In genomic region chr11:13720940-13721339, GRCh38 we compare ENCODE assay signal across 30 cellular contexts. TPM values are rescaled to one million over a fixed set of nuclear protein-coding genes. Genes with fewer than 3 reads are reported as not detected.
A peak's percentile ranks its signal among the peaks of the same experiment; 100 is the strongest.
DNase-seq lines count a peak whose midpoint lies in the region; ATAC-seq and TF ChIP-seq lines count a peak whose summit lies in the region.
"Had no signal": no experiment of that assay in that cellular context is flagged by ENCODE, and none has a peak within 500 bp of the region (broad histone marks: within the 10 kb centered on the region; RNA-seq: fewer than 3 reads in every experiment).

No MANE protein-coding gene starts in this region.

- CTCF ChIA-PET in activated naive CD4-positive, alpha-beta T cell treated with anti-CD3 and anti-CD28 coated beads for 36 hours (lab: Charles Lee) = no interaction called here

- H3K36me3 Mint-ChIP-seq in activated naive CD4-positive, alpha-beta T cell treated with anti-CD3 and anti-CD28 coated beads for 36 hours (ENCODE audit: low read depth) = peaks cover 38% of the 10 kb centered on the region
- peaks cover 82% of the 10 kb centered on the region for H3K36me3 Mint-ChIP-seq in activated T-helper 17 cell treated with anti-CD3 and anti-CD28 coated beads, Interleukin-2, amount 50 U/mL, for 72 hours (ENCODE audit: low read depth)

- DNase-seq in activated naive CD4-positive, alpha-beta T cell treated with anti-CD3 and anti-CD28 coated beads for 36 hours = no peak
- no peak for DNase-seq in activated naive CD4-positive, alpha-beta T cell treated with Interleukin-2 at 50 U/mL for 16 hours
- DNase-seq in foreskin keratinocyte = peak; percentile 8 to 21
- DNase-seq in activated CD4-positive, alpha-beta T cell treated with anti-CD3 and anti-CD28 coated beads, Interleukin-2, amount 50 U/mL, for 48 hours = no peak
- DNase-seq in activated CD4-positive, alpha-beta T cell treated with anti-CD3 and anti-CD28 coated beads for 48 hours = no peak
- DNase-seq: activated CD4-positive, alpha-beta T cell treated with anti-CD3 and anti-CD28 coated beads, Interleukin-2, amount 10 ng/mL, durations not matched to agents 24 days and 14 days; activated naive CD4-positive, alpha-beta T cell treated with anti-CD3 and anti-CD28 coated beads, Interleukin-2, amount 10 ng/mL, durations not matched to agents 7 days and 5 days; activated T-cell treated with anti-CD3 and anti-CD28 coated beads, Interleukin-2, amount 50 U/mL, for 48 hours; AML-193; brain microvascular endothelial cell; CD4-positive, alpha-beta T cell; DMS 273 treated with DMSO at 0.1 percent for 48 hours; H9; KBM-7; left ventricle myocardium superior; midbrain; naive thymus-derived CD4-positive, alpha-beta T cell; NCI-H1417 treated with DMSO at 0.1 percent for 48 hours; NCI-H2081; NCI-H345; NCI-H82; nucleus accumbens; stimulated activated naive CD8-positive, alpha-beta T cell treated with anti-CD3 and anti-CD28 coated beads, Interleukin-15, Interleukin-2, amounts not matched to agents 100 U/mL and 50 U/mL, for 24 hours; thyroid gland had no signal

- ATAC-seq in activated T-helper 17 cell treated with anti-CD3 and anti-CD28 coated beads, Interleukin-2, amount 50 U/mL, for 72 hours (replicated peaks) = no peak
- ATAC-seq in foreskin keratinocyte = peak; percentile 65
- no peak for ATAC-seq in GM19324 (IDR thresholded peaks at IDR 0.05; ENCODE audit: low FRiP score, unreplicated experiment)
- ATAC-seq: left ventricle myocardium superior; naive thymus-derived CD4-positive, alpha-beta T cell; stimulated activated naive CD8-positive, alpha-beta T cell treated with anti-CD3 and anti-CD28 coated beads, Interleukin-15, Interleukin-2, amounts not matched to agents 100 U/mL and 50 U/mL, for 24 hours had no signal

- H3K27me3 ChIP-seq in foreskin keratinocyte = no peaks in the 10 kb centered on the region
- H3K27me3 ChIP-seq: brain microvascular endothelial cell, thyroid gland had no signal

- TF ChIP-seq CTCF in foreskin keratinocyte (conservative IDR thresholded peaks at IDR 0.05) = no peak

- H3K4me1 Mint-ChIP-seq in activated naive CD4-positive, alpha-beta T cell treated with anti-CD3 and anti-CD28 coated beads for 36 hours (ENCODE audit: low read depth) = no peaks in the 10 kb centered on the region
- H3K4me1 Mint-ChIP-seq in activated T-helper 17 cell treated with anti-CD3 and anti-CD28 coated beads, Interleukin-2, amount 50 U/mL, for 72 hours = no peaks in the 10 kb centered on the region
- H3K4me1 Mint-ChIP-seq: activated naive CD4-positive, alpha-beta T cell treated with anti-CD3 and anti-CD28 coated beads, Interleukin-2, amount 10 ng/mL, durations not matched to agents 7 days and 5 days had no signal

- intact Hi-C loops in activated naive CD4-positive, alpha-beta T cell treated with anti-CD3 and anti-CD28 coated beads for 36 hours (cut with micrococcal nuclease) = no loop called here

- no peaks in the 10 kb centered on the region for H3K27me3 Mint-ChIP-seq in activated naive CD4-positive, alpha-beta T cell treated with anti-CD3 and anti-CD28 coated beads for 36 hours (ENCODE audit: low read depth)
- no peaks in the 10 kb centered on the region for H3K27me3 Mint-ChIP-seq in activated T-helper 17 cell treated with anti-CD3 and anti-CD28 coated beads, Interleukin-2, amount 50 U/mL, for 72 hours
- H3K27me3 Mint-ChIP-seq: activated CD4-positive, alpha-beta T cell treated with anti-CD3 and anti-CD28 coated beads, Interleukin-2, amount 10 ng/mL, durations not matched to agents 24 days and 14 days; activated naive CD4-positive, alpha-beta T cell treated with anti-CD3 and anti-CD28 coated beads, Interleukin-2, amount 10 ng/mL, durations not matched to agents 7 days and 5 days; CD4-positive, alpha-beta T cell; naive thymus-derived CD4-positive, alpha-beta T cell had no signal

- H3K4me1 ChIP-seq in foreskin keratinocyte = no peaks in the 10 kb centered on the region
- H3K4me1 ChIP-seq: thyroid gland had no signal

- H3K9me3 Mint-ChIP-seq in activated naive CD4-positive, alpha-beta T cell treated with anti-CD3 and anti-CD28 coated beads for 36 hours = no peaks in the 10 kb centered on the region
- no peaks in the 10 kb centered on the region for H3K9me3 Mint-ChIP-seq in activated T-helper 17 cell treated with anti-CD3 and anti-CD28 coated beads, Interleukin-2, amount 50 U/mL, for 72 hours
- H3K9me3 Mint-ChIP-seq: activated CD4-positive, alpha-beta T cell treated with anti-CD3 and anti-CD28 coated beads, Interleukin-2, amount 10 ng/mL, durations not matched to agents 24 days and 14 days; activated naive CD4-positive, alpha-beta T cell treated with anti-CD3 and anti-CD28 coated beads, Interleukin-2, amount 10 ng/mL, durations not matched to agents 7 days and 5 days; CD4-positive, alpha-beta T cell; H9; naive thymus-derived CD4-positive, alpha-beta T cell; T-helper 2 cell treated with Interferon-gamma antibody and Interleukin-4, amounts not matched to agents 5 μg/mL and 100 μg/mL, for 36 hours had no signal

- no peak overlapping the region for H3K4me3 Mint-ChIP-seq in activated naive CD4-positive, alpha-beta T cell treated with anti-CD3 and anti-CD28 coated beads for 36 hours
- H3K4me3 Mint-ChIP-seq in activated T-helper 17 cell treated with anti-CD3 and anti-CD28 coated beads, Interleukin-2, amount 50 U/mL, for 72 hours = no peak overlapping the region
- H3K4me3 Mint-ChIP-seq: activated CD4-positive, alpha-beta T cell treated with anti-CD3 and anti-CD28 coated beads, Interleukin-2, amount 10 ng/mL, durations not matched to agents 24 days and 14 days; activated naive CD4-positive, alpha-beta T cell treated with anti-CD3 and anti-CD28 coated beads, Interleukin-2, amount 10 ng/mL, durations not matched to agents 7 days and 5 days; CD4-positive, alpha-beta T cell; H9; naive thymus-derived CD4-positive, alpha-beta T cell; T-helper 2 cell treated with Interferon-gamma antibody and Interleukin-4, amounts not matched to agents 5 μg/mL and 100 μg/mL, for 36 hours had no signal

- H3K27ac Mint-ChIP-seq in activated naive CD4-positive, alpha-beta T cell treated with anti-CD3 and anti-CD28 coated beads for 36 hours = peak overlapping the region; percentile 54
- H3K27ac Mint-ChIP-seq in activated T-helper 17 cell treated with anti-CD3 and anti-CD28 coated beads, Interleukin-2, amount 50 U/mL, for 72 hours = peak overlapping the region; percentile 23
- H3K27ac Mint-ChIP-seq: activated CD4-positive, alpha-beta T cell treated with anti-CD3 and anti-CD28 coated beads, Interleukin-2, amount 10 ng/mL, durations not matched to agents 24 days and 14 days; activated naive CD4-positive, alpha-beta T cell treated with anti-CD3 and anti-CD28 coated beads, Interleukin-2, amount 10 ng/mL, durations not matched to agents 7 days and 5 days; CD4-positive, alpha-beta T cell; H9; T-helper 2 cell treated with Interferon-gamma antibody and Interleukin-4, amounts not matched to agents 5 μg/mL and 100 μg/mL, for 36 hours had no signal

- H3K27ac ChIP-seq in foreskin keratinocyte (no peak overlapping the region), temporal lobe (ENCODE audit: low read depth, low read length) (peak overlapping the region; percentile 48)
- H3K27ac ChIP-seq: brain microvascular endothelial cell, skin epidermis, thyroid gland, VCaP had no signal

RNA-seq across cellular contexts. Expression of gene FAR1, which starts 52.5 kb away (rescaled TPM):
- 10 to 100 TPM; 37.2 to 42.3 TPM for total RNA-seq in activated naive CD4-positive, alpha-beta T cell treated with anti-CD3 and anti-CD28 coated beads for 36 hours
- total RNA-seq in activated T-helper 17 cell treated with anti-CD3 and anti-CD28 coated beads, Interleukin-2, amount 50 U/mL, for 72 hours = 10 to 100 TPM; 22.7 to 48.4 TPM
- total RNA-seq in foreskin keratinocyte (71.3 and 73.8 TPM in 2 replicates), temporal lobe (59.3 TPM)
- 16.6 and 18.5 TPM in 2 replicates for polyA plus RNA-seq in foreskin keratinocyte

Comparison
In these comparisons a context has a peak if more than half of its experiments do, and no peak if none do; other contexts are left out.
1. DNase-seq: peak in foreskin keratinocyte (2 of 2); none in activated naive CD4-positive, alpha-beta T cell treated with anti-CD3 and anti-CD28 coated beads for 36 hours (single experiment), activated naive CD4-positive, alpha-beta T cell treated with Interleukin-2 at 50 U/mL for 16 hours (single experiment), activated CD4-positive, alpha-beta T cell treated with anti-CD3 and anti-CD28 coated beads, Interleukin-2, amount 50 U/mL, for 48 hours (0 of 2) and activated CD4-positive, alpha-beta T cell treated with anti-CD3 and anti-CD28 coated beads for 48 hours (single experiment).